ENCODE assay signal across 27 cellular contexts in the genomic region with DNA sequence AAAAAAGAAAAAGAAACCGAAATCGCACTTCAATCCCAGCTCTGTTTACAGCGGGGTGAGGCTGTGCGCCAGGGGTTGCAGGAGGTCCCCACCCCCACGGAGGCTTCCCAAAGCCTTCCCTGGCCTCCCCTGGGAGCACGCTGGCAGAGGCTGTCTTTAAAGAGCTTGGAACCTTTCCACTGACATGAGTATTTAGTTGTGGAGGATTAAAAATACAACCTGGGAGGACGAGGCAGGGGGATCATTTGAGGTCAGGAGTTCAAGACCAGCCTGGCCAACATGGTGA.
DNase-seq lines count a peak whose midpoint lies in the region; ATAC-seq and TF ChIP-seq lines count a peak whose summit lies in the region.
"Had no signal": no experiment of that assay in that cellular context is flagged by ENCODE, and none has a peak within 500 bp of the region (broad histone marks: within the 10 kb centered on the region; RNA-seq: fewer than 3 reads in every experiment).

No MANE protein-coding gene starts in this region.

- TF ChIP-seq CTCF in chondrocyte (IDR thresholded peaks at IDR 0.05), result no peak

- no peak overlapping the region for H3K4me3 ChIP-seq in right cardiac atrium (ENCODE audit: low read length)
- H3K4me3 ChIP-seq: adrenal gland, body of pancreas, dorsolateral prefrontal cortex had no signal

- H3K9me3 ChIP-seq in right cardiac atrium (ENCODE audit: control insufficient read depth, low read length), result no peaks in the 10 kb centered on the region
- H3K9me3 ChIP-seq: adrenal gland, body of pancreas, Caco-2 had no signal

- intact Hi-C loops in left ventricle myocardium superior (cut with micrococcal nuclease) (no loop called here), right cardiac atrium (cut with DNase I) (no loop called here)

- 7% methylated on average over 7 of the region's 7 CpGs for WGBS in right cardiac atrium

- H3K27me3 Mint-ChIP-seq in chondrocyte (ENCODE audit: low read depth), result peaks cover 83% of the 10 kb centered on the region

- H3K36me3 Mint-ChIP-seq in chondrocyte (ENCODE audit: low read depth), result no peaks in the 10 kb centered on the region
- H3K36me3 Mint-ChIP-seq: CD14-positive monocyte; stimulated activated memory B cell treated with anti-CD40 and anti-IgM and Interleukin-4, amounts not matched to agents 10 μg/mL and 1 μg/mL and 100 μg/mL, for 72 hours had no signal

- H3K27ac Mint-ChIP-seq in chondrocyte (ENCODE audit: unreplicated experiment), result no peak overlapping the region
- H3K27ac Mint-ChIP-seq: activated T-cell treated with anti-CD3 and anti-CD28 coated beads, Interleukin-2, amount 50 U/mL, for 72 hours; nephron; stimulated activated memory B cell treated with anti-CD40 and anti-IgM and Interleukin-4, amounts not matched to agents 10 μg/mL and 1 μg/mL and 100 μg/mL, for 72 hours had no signal

- peaks cover 2% of the 10 kb centered on the region for H3K4me1 ChIP-seq in right cardiac atrium (ENCODE audit: control insufficient read depth, insufficient read depth, low read length)
- H3K4me1 ChIP-seq: adrenal gland, Caco-2 had no signal

- no peaks in the 10 kb centered on the region for H3K9me3 Mint-ChIP-seq in chondrocyte (ENCODE audit: low read depth)
- H3K9me3 Mint-ChIP-seq: activated T-cell treated with anti-CD3 and anti-CD28 coated beads, Interleukin-2, amount 50 U/mL, for 72 hours; nephron had no signal

- no peaks in the 10 kb centered on the region for H3K4me1 Mint-ChIP-seq in chondrocyte (ENCODE audit: low read depth)
- H3K4me1 Mint-ChIP-seq: CD14-positive monocyte; stimulated activated memory B cell treated with anti-CD40 and anti-IgM and Interleukin-4, amounts not matched to agents 10 μg/mL and 1 μg/mL and 100 μg/mL, for 72 hours had no signal

- no peak overlapping the region for H3K4me3 Mint-ChIP-seq in chondrocyte (ENCODE audit: unreplicated experiment)
- H3K4me3 Mint-ChIP-seq: activated T-cell treated with anti-CD3 and anti-CD28 coated beads, Interleukin-2, amount 50 U/mL, for 72 hours; stimulated activated memory B cell treated with anti-CD40 and anti-IgM and Interleukin-4, amounts not matched to agents 10 μg/mL and 1 μg/mL and 100 μg/mL, for 72 hours had no signal

- ATAC-seq in left ventricle myocardium superior (no peak), right cardiac atrium (no peak)
- ATAC-seq: activated T-cell treated with anti-CD3 and anti-CD28 coated beads, Interleukin-2, amount 50 U/mL, for 72 hours; body of pancreas; stimulated activated memory B cell treated with anti-CD40 and anti-IgM and Interleukin-4, amounts not matched to agents 10 μg/mL and 1 μg/mL and 100 μg/mL, for 72 hours had no signal

- H3K27ac ChIP-seq in right cardiac atrium (ENCODE audit: low read length), result no peak overlapping the region
- H3K27ac ChIP-seq: adrenal gland, body of pancreas had no signal

- peak; percentile 19 for DNase-seq in left ventricle myocardium superior
- no peak for DNase-seq in right cardiac atrium
- peak; percentile 69 for DNase-seq in NCI-H1092 treated with DMSO at 0.1 percent for 48 hours (lab: John Stamatoyannopoulos, UW)
- DNase-seq in chondrocyte (ENCODE audit: low spot score), result peak; percentile 10
- DNase-seq in activated CD4-positive, alpha-beta T cell treated with anti-CD3 and anti-CD28 coated beads for 48 hours, result no peak
- DNase-seq in NCI-H128 (lab: John Stamatoyannopoulos, UW; ENCODE audit: unreplicated experiment), result no peak
- no peak for DNase-seq in GDM1 (lab: John Stamatoyannopoulos, UW)
- DNase-seq: activated CD4-positive, CD25-positive, alpha-beta regulatory T cell; activated naive CD4-positive, alpha-beta T cell treated with Interleukin-2 at 50 U/mL for 16 hours; activated T-cell treated with anti-CD3 and anti-CD28 coated beads, Interleukin-2, amount 50 U/mL, for 72 hours; adrenal gland; body of pancreas; Caco-2; DND-41; hippocampal formation; Kasumi-1; MV-4-11; NCI-H187; NCI-H226; NCI-H774; OCI-M1; T-helper 1 cell; trophoblast cell had no signal

- no peaks in the 10 kb centered on the region for H3K27me3 ChIP-seq in right cardiac atrium (ENCODE audit: control insufficient read depth, insufficient read depth)
- H3K27me3 ChIP-seq: dorsolateral prefrontal cortex had no signal

Comparison
In these comparisons a context has a peak if more than half of its experiments do, and no peak if none do; other contexts are left out.
1. DNase-seq: peak in left ventricle myocardium superior (single experiment), NCI-H1092 treated with DMSO at 0.1 percent for 48 hours (single experiment) and chondrocyte (single experiment); none in right cardiac atrium (0 of 3), activated CD4-positive, alpha-beta T cell treated with anti-CD3 and anti-CD28 coated beads for 48 hours (single experiment), NCI-H128 (single experiment) and GDM1 (single experiment).